Comparison of ENCODE assay signal across 8 cellular contexts in the genomic region with DNA sequence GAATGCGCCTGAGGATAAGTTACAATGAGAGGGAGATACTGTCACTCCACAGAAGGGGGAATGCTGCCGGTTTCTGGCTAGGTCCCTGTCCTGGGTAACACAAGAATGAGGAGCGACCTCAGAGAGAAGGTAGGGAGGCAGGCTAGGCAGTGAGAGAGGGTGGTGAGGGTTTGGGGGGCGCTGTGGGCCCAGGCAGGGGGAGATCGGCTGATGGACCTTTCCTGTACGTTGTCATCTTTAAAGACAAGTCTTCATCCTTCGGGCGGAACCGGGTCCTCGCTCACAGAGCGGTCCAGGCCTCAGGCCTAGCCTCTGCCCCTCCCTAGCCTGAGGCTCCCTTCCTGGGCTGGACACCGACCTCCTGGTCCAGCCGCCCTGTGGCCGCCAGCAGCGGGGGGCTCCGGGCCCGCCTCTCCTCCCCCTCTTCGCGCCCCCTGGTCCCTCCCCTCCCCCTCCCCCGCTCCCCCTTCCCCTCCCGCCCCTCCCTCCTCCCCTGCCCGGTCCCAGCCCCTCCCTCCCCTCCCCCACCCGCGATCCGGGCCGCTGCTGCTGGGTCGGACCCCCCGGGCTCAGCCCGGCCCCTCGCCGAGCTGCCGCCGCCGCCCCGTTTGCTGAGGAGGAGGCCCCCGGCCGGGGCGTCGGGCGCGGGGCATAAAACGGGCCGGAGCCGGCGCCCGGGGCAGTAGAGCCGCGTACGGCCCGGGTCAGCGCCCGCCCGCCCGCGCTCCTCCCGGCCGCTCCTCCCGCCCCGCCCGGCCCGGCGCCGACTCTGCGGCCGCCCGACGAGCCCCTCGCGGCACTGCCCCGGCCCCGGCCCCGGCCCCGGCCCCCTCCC. TPM values are rescaled to one million over a fixed set of nuclear protein-coding genes. Genes with fewer than 3 reads are reported as not detected.
DNase-seq lines count a peak whose midpoint lies in the region; ATAC-seq and TF ChIP-seq lines count a peak whose summit lies in the region.

CHRD (plus strand) TSS at position 680 of the 835 bp plus-strand sequence. CDS start 265 bp downstream, outside the sequence.

- H4K20me1 ChIP-seq in hepatocyte (ENCODE audit: insufficient read depth, poor library complexity, severe bottlenecking): no peaks in the 10 kb centered on the region

- POLR2A ChIA-PET in RWPE1 (lab: Yijun Ruan, JAX; ENCODE audit: low non-redundant PET): no interaction called here

- no peaks in the 10 kb centered on the region for H3K9me3 Mint-ChIP-seq in activated naive CD4-positive, alpha-beta T cell treated with anti-CD3 and anti-CD28 coated beads, Interleukin-2, amount 50 U/mL, for 72 hours

- H3K4me3 ChIP-seq in hepatocyte: peak within 1 kb of the TSS; percentile 67

- no peaks in the 10 kb centered on the region for H3K9me3 ChIP-seq in hepatocyte (ENCODE audit: low read depth)

- no peaks in the 10 kb centered on the region for H3K36me3 ChIP-seq in hepatocyte (replicated peaks; ENCODE audit: insufficient read depth, low read depth)

- peaks cover 15% of the 10 kb centered on the region for H3K27me3 ChIP-seq in hepatocyte

- H3K27ac ChIP-seq in hepatocyte: peak within 1 kb of the TSS; percentile 11
- H3K27ac ChIP-seq in RWPE1: no peak within 1 kb of the TSS

- H3K36me3 Mint-ChIP-seq in activated naive CD4-positive, alpha-beta T cell treated with anti-CD3 and anti-CD28 coated beads, Interleukin-2, amount 50 U/mL, for 72 hours: no peaks in the 10 kb centered on the region

- peak within 1 kb of the TSS; percentile 92 for H3K4me2 ChIP-seq in hepatocyte

- CTCF ChIA-PET in RWPE1 (lab: Yijun Ruan, JAX): interaction anchor here (0.9 to 2.3 kb wide), 3 partner anchors 89 to 162 kb away, joined by 3 to 8 read pairs (median 4); no protein-coding TSS in a partner anchor

- peaks cover 20% of the 10 kb centered on the region for H3K4me1 ChIP-seq in hepatocyte (ENCODE audit: insufficient read depth)

- no peak for TF ChIP-seq CTCF in GM20000 (IDR thresholded peaks at IDR 0.05; ENCODE audit: extremely low read depth, missing control alignments)
- no peak for TF ChIP-seq CTCF in hepatocyte (IDR thresholded peaks at IDR 0.05; ENCODE audit: poor library complexity)
- TF ChIP-seq CTCF in RWPE1 (conservative IDR thresholded peaks at IDR 0.05; ENCODE audit: low read depth): no peak

- ATAC-seq in activated naive CD4-positive, alpha-beta T cell treated with anti-CD3 and anti-CD28 coated beads, Interleukin-2, amount 50 U/mL, for 72 hours: peak; percentile 9 to 11
- ATAC-seq in HG03135 (IDR thresholded peaks at IDR 0.05; ENCODE audit: unreplicated experiment): no peak

- H3K79me2 ChIP-seq in hepatocyte: no peaks in the 10 kb centered on the region

- 44% methylated on average over 4 of the region's 73 CpGs for WGBS in hepatocyte (ENCODE audit: low lambda C conversion rate, missing lambda C conversion rate)

- H3K9me2 ChIP-seq in hepatocyte (replicated peaks; ENCODE audit: insufficient read depth): no peaks in the 10 kb centered on the region

- DNase-seq in GM20000 (ENCODE audit: low spot score) (peak; percentile 43), hepatocyte (ENCODE audit: low spot score) (peak; percentile 34), renal cortical epithelial cell (ENCODE audit: low read depth) (no peak), RWPE1 (ENCODE audit: low spot score) (no peak), hippocampal formation (lab: John Stamatoyannopoulos, UW) (no peak), amniotic stem cell (lab: John Stamatoyannopoulos, UW) (no peak)
- no peak for DNase-seq in activated naive CD4-positive, alpha-beta T cell treated with anti-CD3 and anti-CD28 coated beads, Interleukin-2, amount 50 U/mL, for 72 hours (ENCODE audit: low spot score in 2 of 2)

- no peak within 1 kb of the TSS for H3K27ac Mint-ChIP-seq in activated naive CD4-positive, alpha-beta T cell treated with anti-CD3 and anti-CD28 coated beads, Interleukin-2, amount 50 U/mL, for 72 hours

- H2AFZ ChIP-seq in hepatocyte: peak within 1 kb of the TSS; percentile 25

RNA-seq across cellular contexts. Expression of gene CHRD, which starts in this region (rescaled TPM):
- under 1 TPM in 1 of 2 donors, not detected in 1; 0.49 TPM for total RNA-seq in activated naive CD4-positive, alpha-beta T cell treated with anti-CD3 and anti-CD28 coated beads, Interleukin-2, amount 50 U/mL, for 72 hours
- 13.6 and 15.0 TPM in 2 replicates for total RNA-seq in hepatocyte
- 13.3 and 16.1 TPM in 2 replicates for polyA plus RNA-seq in hepatocyte
- total RNA-seq in renal cortical epithelial cell: 3.0 and 23.9 TPM in 2 replicates

Comparison
In these comparisons a context has a peak if more than half of its experiments do, and no peak if none do; other contexts are left out.
1. Peak in ATAC-seq in activated naive CD4-positive, alpha-beta T cell treated with anti-CD3 and anti-CD28 coated beads, Interleukin-2, amount 50 U/mL, for 72 hours; RNA of the gene not detected or under 1 TPM.
2. DNase-seq: peak in GM20000 (single experiment) and hepatocyte (single experiment); none in activated naive CD4-positive, alpha-beta T cell treated with anti-CD3 and anti-CD28 coated beads, Interleukin-2, amount 50 U/mL, for 72 hours (0 of 2), renal cortical epithelial cell (single experiment), RWPE1 (single experiment), hippocampal formation (0 of 2) and amniotic stem cell (single experiment).